Comparison of ENCODE assay signal across 19 cellular contexts in the genomic region with DNA sequence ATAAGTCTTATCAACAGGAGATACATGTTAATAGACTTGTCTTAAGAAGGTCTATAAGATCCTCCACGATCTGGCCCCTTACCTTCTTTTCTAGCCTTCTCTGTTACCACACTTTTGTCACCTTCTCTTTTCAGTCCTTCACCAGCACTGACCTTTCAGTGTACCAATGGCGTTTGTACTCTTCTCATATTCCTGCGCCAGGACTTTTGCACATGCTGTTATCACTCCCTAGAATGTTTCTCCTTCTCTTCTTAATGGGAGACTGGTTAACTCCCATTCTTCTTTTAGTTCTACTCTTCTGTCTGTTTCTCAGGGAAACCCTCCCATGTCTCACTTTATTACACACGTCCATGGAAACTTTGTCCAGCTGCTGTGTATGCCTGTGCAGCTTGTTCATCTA. TPM values are rescaled to one million over a fixed set of nuclear protein-coding genes. Genes with fewer than 3 reads are reported as not detected.
DNase-seq lines count a peak whose midpoint lies in the region; ATAC-seq, FAIRE-seq and TF ChIP-seq lines count a peak whose summit lies in the region.
"Had no signal": no experiment of that assay in that cellular context is flagged by ENCODE, and none has a peak within 500 bp of the region (broad histone marks: within the 10 kb centered on the region; RNA-seq: fewer than 3 reads in every experiment).

No MANE protein-coding gene starts in this region.

- intact Hi-C loops in natural killer cell (cut with micrococcal nuclease) (no loop called here), K562 (cut with micrococcal nuclease) (loop anchor here (10.0 kb wide), 1 partner anchor 575 kb away; the partner anchor contains the start of gene CREBZF)

- CTCF ChIA-PET in HEK293 (lab: Yijun Ruan, JAX) = no interaction called here
- CTCF ChIA-PET in K562 (lab: Yijun Ruan, JAX; ENCODE audit: low intra/inter-chr PET ratio) = no interaction called here

- TF ChIP-seq CTCF in natural killer cell (IDR thresholded peaks at IDR 0.05) = no peak
- TF ChIP-seq CTCF in HEK293 (tag by site-specific recombination; IDR thresholded peaks at IDR 0.05) = no peak
- no peak for TF ChIP-seq CTCF in K562 (IDR thresholded peaks at IDR 0.05 in 2 of 3, conservative IDR thresholded peaks at IDR 0.05 in 1 of 3; ENCODE audit: insufficient read depth in 2 of 3, low read depth in 1 of 3, low read length in 3 of 3)

- H3K9me3 Mint-ChIP-seq in natural killer cell treated with Interleukin-12 subunit alpha and Interleukin-12 subunit beta and Interleukin-15 and Interleukin-18, amount 100 ng/mL, for 72 hours = no peaks in the 10 kb centered on the region
- H3K9me3 Mint-ChIP-seq in natural killer cell = no peaks in the 10 kb centered on the region
- H3K9me3 Mint-ChIP-seq in activated T-helper 17 cell treated with anti-CD3 and anti-CD28 coated beads, Interleukin-2, amount 50 U/mL, for 72 hours = no peaks in the 10 kb centered on the region
- H3K9me3 Mint-ChIP-seq: CD4-positive, CD25-positive, alpha-beta regulatory T cell; CD8-positive, alpha-beta T cell had no signal

- TF ChIP-seq RAD21 in K562 (CRISPR knock-in tag; conservative IDR thresholded peaks at IDR 0.05 in 1 of 2, IDR thresholded peaks at IDR 0.05 in 1 of 2) = no peak

- WGBS in K562 (ENCODE audit: insufficient coverage, low coverage, missing lambda C conversion rate) = 17% methylated on average over 4 of the region's 4 CpGs

- H3K36me3 Mint-ChIP-seq in natural killer cell treated with Interleukin-12 subunit alpha and Interleukin-12 subunit beta and Interleukin-15 and Interleukin-18, amount 100 ng/mL, for 72 hours = no peaks in the 10 kb centered on the region
- H3K36me3 Mint-ChIP-seq in natural killer cell = no peaks in the 10 kb centered on the region
- no peaks in the 10 kb centered on the region for H3K36me3 Mint-ChIP-seq in activated T-helper 17 cell treated with anti-CD3 and anti-CD28 coated beads, Interleukin-2, amount 50 U/mL, for 72 hours (ENCODE audit: low read depth)
- H3K36me3 Mint-ChIP-seq: CD4-positive, CD25-positive, alpha-beta regulatory T cell; CD8-positive, alpha-beta T cell had no signal

- no peaks in the 10 kb centered on the region for H3K27me3 ChIP-seq in K562 (ENCODE audit: control insufficient read depth in 2 of 2, insufficient read depth in 2 of 2, low read length in 2 of 2)
- H3K27me3 ChIP-seq: BLaER1 had no signal

- BruUV-seq in K562 (replicated peaks; lab: Mats Ljungman, UMichigan) = no TSS peak

- TF ChIP-seq POLR2A in GM12891 (IDR thresholded peaks at IDR 0.05; ENCODE audit: low read depth, low read length) (no peak), K562 (conservative IDR thresholded peaks at IDR 0.05) (no peak)

- H3K4me3 Mint-ChIP-seq in natural killer cell treated with Interleukin-12 subunit alpha and Interleukin-12 subunit beta and Interleukin-15 and Interleukin-18, amount 100 ng/mL, for 72 hours = peak overlapping the region; percentile 1
- H3K4me3 Mint-ChIP-seq in natural killer cell = no peak overlapping the region
- no peak overlapping the region for H3K4me3 Mint-ChIP-seq in activated T-helper 17 cell treated with anti-CD3 and anti-CD28 coated beads, Interleukin-2, amount 50 U/mL, for 72 hours
- H3K4me3 Mint-ChIP-seq: B cell; CD4-positive, CD25-positive, alpha-beta regulatory T cell; CD8-positive, alpha-beta T cell had no signal

- H2AFZ ChIP-seq in K562 (ENCODE audit: low read depth, low read length) = peak overlapping the region; percentile 91

- peaks cover 2% of the 10 kb centered on the region for H3K79me2 ChIP-seq in K562 (ENCODE audit: control insufficient read depth, insufficient read depth, low read length)

- no peak for TF ChIP-seq EP300 in K562 (IDR thresholded peaks at IDR 0.05; ENCODE audit: low read length)

- POLR2A ChIA-PET in HEK293 (lab: Yijun Ruan, JAX) = no interaction called here
- POLR2A ChIA-PET in K562 (lab: Yijun Ruan, JAX) = interaction anchor here (1.3 kb wide), 1 partner anchor 17 kb away, joined by 4 read pairs; no protein-coding TSS in a partner anchor

- no peaks in the 10 kb centered on the region for H4K20me1 ChIP-seq in K562 (replicated peaks; ENCODE audit: control insufficient read depth, insufficient read depth, low read length)
- H4K20me1 ChIP-seq: BLaER1 had no signal

- H3K27ac ChIP-seq in HEK293 (ENCODE audit: extremely low read depth, low read depth, low read length) (no peak overlapping the region), K562 (ENCODE audit: extremely low read depth, low read depth, low read length) (0 out of 3 replicates have a peak overlapping the region, but pooled peaks have one; percentile 19)
- H3K27ac ChIP-seq: BLaER1, C4-2B had no signal

- peaks cover 7 to 14% of the 10 kb centered on the region in 2 donors for H3K4me1 Mint-ChIP-seq in natural killer cell treated with Interleukin-12 subunit alpha and Interleukin-12 subunit beta and Interleukin-15 and Interleukin-18, amount 100 ng/mL, for 72 hours (ENCODE audit: low read depth in 2 of 2)
- H3K4me1 Mint-ChIP-seq in natural killer cell = no peaks in the 10 kb centered on the region
- no peaks in the 10 kb centered on the region for H3K4me1 Mint-ChIP-seq in activated T-helper 17 cell treated with anti-CD3 and anti-CD28 coated beads, Interleukin-2, amount 50 U/mL, for 72 hours
- H3K4me1 Mint-ChIP-seq: B cell had no signal

- H3K9ac ChIP-seq in K562 (ENCODE audit: insufficient read depth in 1 of 2, low read depth in 2 of 2, low read length in 2 of 2) = peak overlapping the region in 1 of 2 experiments; percentile 25; a peak in 1 of 4 replicates
- H3K9ac ChIP-seq: BLaER1 had no signal

- in situ Hi-C loops in K562 (cut with MboI) = no loop called here

- H3K4me1 ChIP-seq in HEK293 (ENCODE audit: control insufficient read depth, insufficient read depth, low read length) = no peaks in the 10 kb centered on the region
- H3K4me1 ChIP-seq in K562 (replicated peaks in 1 of 2; ENCODE audit: control insufficient read depth in 2 of 2, insufficient read depth in 2 of 2, low read length in 2 of 2) = peaks cover 17 to 41% of the 10 kb centered on the region in 2 experiments

- H3K27ac Mint-ChIP-seq in natural killer cell treated with Interleukin-12 subunit alpha and Interleukin-12 subunit beta and Interleukin-15 and Interleukin-18, amount 100 ng/mL, for 72 hours = no peak overlapping the region
- no peak overlapping the region for H3K27ac Mint-ChIP-seq in natural killer cell
- no peak overlapping the region for H3K27ac Mint-ChIP-seq in activated T-helper 17 cell treated with anti-CD3 and anti-CD28 coated beads, Interleukin-2, amount 50 U/mL, for 72 hours
- H3K27ac Mint-ChIP-seq: B cell; CD4-positive, CD25-positive, alpha-beta regulatory T cell; CD8-positive, alpha-beta T cell had no signal

- H3K36me3 ChIP-seq in HEK293 (ENCODE audit: control insufficient read depth in 2 of 2, insufficient read depth in 1 of 2, low read length in 2 of 2) = no peaks in the 10 kb centered on the region
- H3K36me3 ChIP-seq in K562 (ENCODE audit: control insufficient read depth, insufficient read depth, low read length) = no peaks in the 10 kb centered on the region
- H3K36me3 ChIP-seq: BLaER1, HAP-1 had no signal

- H3K4me2 ChIP-seq in K562 (ENCODE audit: insufficient read depth, low read length) = peak overlapping the region; percentile 27; the same call in 1 of the 2 replicates
- H3K4me2 ChIP-seq: BLaER1 had no signal

- H3K9me3 ChIP-seq in HEK293 (ENCODE audit: control insufficient read depth, insufficient read depth, low read depth, low read length) (no peaks in the 10 kb centered on the region), K562 (replicated peaks; ENCODE audit: control insufficient read depth, insufficient read depth, low read depth, low read length) (no peaks in the 10 kb centered on the region)
- H3K9me3 ChIP-seq: BLaER1, Caco-2, HAP-1 had no signal

- H3K4me3 ChIP-seq in HEK293 (ENCODE audit: low read depth, low read length) = no peak overlapping the region
- no peak overlapping the region for H3K4me3 ChIP-seq in K562
- H3K4me3 ChIP-seq: BLaER1, HAP-1 had no signal

- no peaks in the 10 kb centered on the region for H3K9me1 ChIP-seq in K562 (ENCODE audit: control insufficient read depth, insufficient read depth, low read length)

- no peak for ATAC-seq in natural killer cell treated with Interleukin-12 subunit alpha and Interleukin-12 subunit beta and Interleukin-15 and Interleukin-18, amount 100 ng/mL, for 72 hours
- ATAC-seq in natural killer cell (no peak), K562 (no peak)
- no peak for ATAC-seq in activated T-helper 17 cell treated with anti-CD3 and anti-CD28 coated beads, Interleukin-2, amount 50 U/mL, for 72 hours (replicated peaks)
- ATAC-seq: CD8-positive, alpha-beta T cell had no signal

- H3K27me3 Mint-ChIP-seq in natural killer cell treated with Interleukin-12 subunit alpha and Interleukin-12 subunit beta and Interleukin-15 and Interleukin-18, amount 100 ng/mL, for 72 hours = peaks cover 5 to 13% of the 10 kb centered on the region in 2 donors
- H3K27me3 Mint-ChIP-seq in natural killer cell (ENCODE audit: low read depth in 2 of 2) = peaks cover 0 to 11% of the 10 kb centered on the region in 2 donors
- H3K27me3 Mint-ChIP-seq in activated T-helper 17 cell treated with anti-CD3 and anti-CD28 coated beads, Interleukin-2, amount 50 U/mL, for 72 hours = no peaks in the 10 kb centered on the region
- H3K27me3 Mint-ChIP-seq: B cell had no signal

- DNase-seq in natural killer cell treated with Interleukin-12 subunit alpha and Interleukin-12 subunit beta and Interleukin-15 and Interleukin-18, amount 100 ng/mL, for 72 hours (ENCODE audit: low spot score) = no peak
- no peak for DNase-seq in natural killer cell
- DNase-seq in GM12891 (ENCODE audit: insufficient read length, low spot score) = no peak
- no peak for DNase-seq in K562 (ENCODE audit: extremely low read depth in 1 of 4, low spot score in 3 of 4)
- DNase-seq in HT-29 (ENCODE audit: low spot score) = no peak
- DNase-seq: Caco-2; CD8-positive, alpha-beta T cell; DMS153; DND-41; GOT3 had no signal

- FAIRE-seq in GM12891 (lab: Jason Lieb, UNC) = peak; percentile 20
- FAIRE-seq in K562 (lab: Jason Lieb, UNC) = no peak
- FAIRE-seq: G401.6, H54 had no signal

RNA-seq across cellular contexts. Expression of gene EED, which starts 4.4 kb away (rescaled TPM):
- 100 to 1,000 TPM in 1 of 2 donors, 10 to 100 TPM in 1; 89.3 to 143 TPM for total RNA-seq in natural killer cell treated with Interleukin-12 subunit alpha and Interleukin-12 subunit beta and Interleukin-15 and Interleukin-18, amount 100 ng/mL, for 72 hours
- total RNA-seq in natural killer cell (10 to 100 TPM; 26.0 to 36.9 (median 34.0) TPM), K562 (2014; rRNA removed) (33.0 and 34.4 TPM in 2 replicates), K562 (2014; rRNA removed; fragmentation: Illumina TruSeq; extraction: Trizol) (57.1 and 62.6 TPM in 2 replicates), K562 (2015; rRNA removed; fragmentation: Illumina TruSeq; extraction: Trizol) (51.5 and 55.1 TPM in 2 replicates), K562 (2021) (47.4 and 47.8 TPM in 2 replicates)
- 46.1 TPM for polyA plus RNA-seq in GM12891 (2012; ENCODE audit: low read depth, missing spikeins)
- total RNA-seq in K562 (2011; cell fraction: chromatin; rRNA removed; ENCODE audit: low replicate concordance) = 50.8 and 171 TPM in 2 replicates
- 21.7 and 26.6 TPM in 2 replicates for total RNA-seq in K562 (2011; cell fraction: nucleolus; rRNA removed)
- 72.6 and 106 TPM in 2 replicates for total RNA-seq in K562 (2011; cell fraction: nucleoplasm; rRNA removed)
- polyA plus RNA-seq in K562 (2011; rRNA removed) (61.6 and 99.5 TPM in 2 replicates), K562 (2014; fragmentation: Illumina TruSeq; extraction: Trizol) (41.9 and 43.1 TPM in 2 replicates), K562 (2014; fragmentation: Nextera tagmentation; extraction: Ambion mirVana) (100 to 1,000 TPM; 108 to 110 TPM), K562 (2014; rRNA removed) (47.3 and 48.0 TPM in 2 replicates)
- 16.1 and 24.9 TPM in 2 replicates for polyA plus RNA-seq in K562 (2011; cell fraction: cytosol; rRNA removed)
- polyA plus RNA-seq in K562 (2011; cell fraction: nucleus; rRNA removed) = 39.1 and 51.7 TPM in 2 replicates
- polyA plus RNA-seq in K562 (2012) = 32.5 and 74.9 TPM in 2 replicates
- polyA minus RNA-seq in K562 (2011; rRNA and poly(A)+ RNA removed) = 67.8 and 85.7 TPM in 2 replicates
- 20.5 and 31.8 TPM in 2 replicates for polyA minus RNA-seq in K562 (2011; cell fraction: cytosol; rRNA and poly(A)+ RNA removed)
- 45.6 and 53.3 TPM in 2 replicates for polyA minus RNA-seq in K562 (2011; cell fraction: nucleus; rRNA and poly(A)+ RNA removed)
- total RNA-seq in activated T-helper 17 cell treated with anti-CD3 and anti-CD28 coated beads, Interleukin-2, amount 50 U/mL, for 72 hours = 10 to 100 TPM; 78.2 to 89.2 TPM
- total RNA-seq in HT-29 (2014; rRNA removed; shearing (Covaris generic)) = 13.8 and 17.4 TPM in 2 replicates
